Comparison of ENCODE assay signal across 18 cellular contexts in genomic region chr6:22468566-22468965, GRCh38.
DNase-seq lines count a peak whose midpoint lies in the region; ATAC-seq and TF ChIP-seq lines count a peak whose summit lies in the region.
"Had no signal": no experiment of that assay in that cellular context is flagged by ENCODE, and none has a peak within 500 bp of the region (broad histone marks: within the 10 kb centered on the region; RNA-seq: fewer than 3 reads in every experiment).

No MANE protein-coding gene starts in this region.

- H3K79me2 ChIP-seq in PC-3 (ENCODE audit: low read length), result no peaks in the 10 kb centered on the region

- H3K9me3 ChIP-seq in PC-3 (ENCODE audit: low read length), result no peaks in the 10 kb centered on the region
- no peaks in the 10 kb centered on the region for H3K9me3 ChIP-seq in neuron (ENCODE audit: low read length)
- H3K9me3 ChIP-seq: BLaER1 treated with 17β-estradiol and CSF1 and Interleukin-3, amounts not matched to agents 10 nM and 100 nM; SJCRH30 had no signal

- POLR2A ChIA-PET in PC-3 (lab: Charles Lee; ENCODE audit: unreplicated experiment), result no interaction called here

- in situ Hi-C loops in astrocyte of the spinal cord (cut with HindIII; ENCODE audit: low sequenced_read_pairs), result no loop called here

- intact Hi-C loops in PC-3 (cut with micrococcal nuclease), result no loop called here

- no peaks in the 10 kb centered on the region for H3K36me3 ChIP-seq in PC-3 (ENCODE audit: low read depth, low read length)
- H3K36me3 ChIP-seq in neuron (ENCODE audit: insufficient read depth, low read length), result no peaks in the 10 kb centered on the region
- H3K36me3 ChIP-seq: BLaER1 treated with 17β-estradiol and CSF1 and Interleukin-3, amounts not matched to agents 10 nM and 100 nM; SJCRH30 had no signal

- H3F3A ChIP-seq in PC-3 (ENCODE audit: low read length, unreplicated experiment), result no peaks in the 10 kb centered on the region

- no TSS peak for BruUV-seq in PC-3 (replicated peaks; lab: Mats Ljungman, UMichigan)

- H2AFZ ChIP-seq in PC-3 (ENCODE audit: low read length) (no peak overlapping the region), neuron (ENCODE audit: low read depth, low read length) (peak overlapping the region; percentile 22)

- TF ChIP-seq CTCF in PC-3 (conservative IDR thresholded peaks at IDR 0.05; ENCODE audit: low read depth, low read length), result no peak
- TF ChIP-seq CTCF in astrocyte of the spinal cord (IDR thresholded peaks at IDR 0.05; ENCODE audit: low read depth, low read length), result no peak

- H3K9me2 ChIP-seq in PC-3 (replicated peaks; ENCODE audit: low read length), result 0 out of 2 replicates have a peak, but pooled peaks cover 6% of the 10 kb centered on the region

- H4K20me1 ChIP-seq in PC-3 (ENCODE audit: low read length), result no peaks in the 10 kb centered on the region
- H4K20me1 ChIP-seq: BLaER1 treated with 17β-estradiol and CSF1 and Interleukin-3, amounts not matched to agents 10 nM and 100 nM had no signal

- CTCF ChIA-PET in PC-3 (lab: Charles Lee), result no interaction called here

- H3K9ac ChIP-seq in PC-3 (ENCODE audit: low read length), result no peak overlapping the region
- H3K9ac ChIP-seq: BLaER1 treated with 17β-estradiol and CSF1 and Interleukin-3, amounts not matched to agents 10 nM and 100 nM had no signal

- H3K4me2 ChIP-seq in PC-3 (ENCODE audit: low read length), result no peak overlapping the region
- H3K4me2 ChIP-seq: BLaER1 treated with 17β-estradiol and CSF1 and Interleukin-3, amounts not matched to agents 10 nM and 100 nM had no signal

- ATAC-seq in PC-3 (peak; percentile 42), GM21528 (IDR thresholded peaks at IDR 0.05; ENCODE audit: low FRiP score, unreplicated experiment) (no peak)

- DNase-seq in EH (ENCODE audit: low read depth) (peak; percentile 33), PC-3 (peak; percentile 31), astrocyte of the spinal cord (ENCODE audit: low read depth, low spot score) (peak; percentile 27), activated T-cell treated with anti-CD3 and anti-CD28 coated beads for 4 hours (no peak), mesenteric fat pad (ENCODE audit: low spot score) (no peak)
- no peak for DNase-seq in activated CD4-positive, alpha-beta T cell treated with anti-CD3 and anti-CD28 coated beads, Interleukin-2, amount 50 U/mL, for 1 hour
- DNase-seq: 8988T, KG1, NCI-H1417, NCI-H1930, NCI-H2171, NCI-H510A, NCI-H82, SJCRH30 had no signal

- H3K4me1 ChIP-seq in PC-3 (ENCODE audit: insufficient read depth, low read length), result peaks cover 27% of the 10 kb centered on the region
- no peaks in the 10 kb centered on the region for H3K4me1 ChIP-seq in neuron (ENCODE audit: insufficient read depth, low read length)
- H3K4me1 ChIP-seq: SJCRH30 had no signal

- H3K27ac ChIP-seq in PC-3 (ENCODE audit: low read length), result no peak overlapping the region
- H3K27ac ChIP-seq: BLaER1 treated with 17β-estradiol and CSF1 and Interleukin-3, amounts not matched to agents 10 nM and 100 nM; HL-60; SJCRH30 had no signal

- no peaks in the 10 kb centered on the region for H3K27me3 ChIP-seq in PC-3 (ENCODE audit: low read length)
- no peaks in the 10 kb centered on the region for H3K27me3 ChIP-seq in neuron (ENCODE audit: insufficient read depth, low read length)
- H3K27me3 ChIP-seq: BLaER1 treated with 17β-estradiol and CSF1 and Interleukin-3, amounts not matched to agents 10 nM and 100 nM; SJCRH30 had no signal

- H3K4me3 ChIP-seq in PC-3 (ENCODE audit: low read length) (no peak overlapping the region), astrocyte of the spinal cord (ENCODE audit: low read depth, low read length) (no peak overlapping the region), neuron (ENCODE audit: low read length) (no peak overlapping the region)
- H3K4me3 ChIP-seq: BLaER1 treated with 17β-estradiol and CSF1 and Interleukin-3, amounts not matched to agents 10 nM and 100 nM; SJCRH30 had no signal

Comparison
In these comparisons a context has a peak if more than half of its experiments do, and no peak if none do; other contexts are left out.
1. DNase-seq: peak in EH (single experiment), PC-3 (single experiment) and astrocyte of the spinal cord (single experiment); none in activated CD4-positive, alpha-beta T cell treated with anti-CD3 and anti-CD28 coated beads, Interleukin-2, amount 50 U/mL, for 1 hour (single experiment), activated T-cell treated with anti-CD3 and anti-CD28 coated beads for 4 hours (single experiment) and mesenteric fat pad (single experiment).